Comparison of ENCODE assay signal across 8 cellular contexts in the genomic region with DNA sequence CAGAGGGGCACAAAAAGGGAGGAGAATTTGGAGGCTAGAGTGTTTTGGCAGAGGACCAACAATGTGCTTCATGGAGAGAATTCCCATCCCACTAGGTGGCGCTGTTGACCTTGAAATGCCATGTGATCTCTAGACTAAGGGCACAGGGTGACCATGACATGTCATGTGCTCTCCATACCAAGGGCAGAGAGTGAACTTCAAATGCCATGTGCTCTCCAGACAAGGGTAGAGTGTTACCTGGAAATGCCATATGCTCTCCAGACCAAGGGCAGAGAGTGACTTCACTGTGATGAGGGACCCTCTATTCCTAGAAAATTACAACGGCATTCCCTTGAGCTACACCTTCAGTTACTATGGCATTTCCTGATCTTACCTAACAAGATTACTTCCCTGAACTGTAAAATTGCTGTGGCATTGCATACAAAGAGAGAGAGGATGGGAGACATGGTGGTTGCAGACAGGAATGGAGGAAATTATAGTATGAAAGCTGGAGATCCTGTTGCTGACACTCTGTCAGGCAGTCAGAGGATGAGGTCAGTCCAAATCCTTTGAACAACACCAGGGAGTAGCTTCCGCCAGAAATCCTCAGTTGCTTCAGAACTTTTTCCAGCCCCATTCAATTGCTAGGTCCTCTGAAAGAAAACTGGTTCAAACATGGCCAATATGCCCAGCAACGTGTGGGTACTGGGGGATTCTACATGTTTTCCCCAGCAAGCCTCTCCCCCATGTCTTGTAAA.
A peak's percentile ranks its signal among the peaks of the same experiment; 100 is the strongest.
DNase-seq lines count a peak whose midpoint lies in the region; ATAC-seq and TF ChIP-seq lines count a peak whose summit lies in the region.

No MANE protein-coding gene starts in this region.

- intact Hi-C loops in Panc1 (cut with micrococcal nuclease; ENCODE audit: unreplicated experiment), result loop anchor here (1.0 to 10.0 kb wide), 3 partner anchors 108 to 472 kb away; no protein-coding TSS in a partner anchor

- H3K36me3 ChIP-seq in Panc1 (ENCODE audit: control insufficient read depth, insufficient read depth, low read length), result no peaks in the 10 kb centered on the region
- no peaks in the 10 kb centered on the region for H3K36me3 ChIP-seq in gastroesophageal sphincter

- H3K9me3 Mint-ChIP-seq in activated T-cell treated with anti-CD3 and anti-CD28 coated beads, Interleukin-2, amount 50 U/mL, for 72 hours, result no peaks in the 10 kb centered on the region
- H3K9me3 Mint-ChIP-seq in progenitor cell of endocrine pancreas (ENCODE audit: low read depth), result peaks cover 15% of the 10 kb centered on the region

- CTCF ChIA-PET in Panc1 (lab: Charles Lee), result interaction anchor here (0.6 kb wide), 1 partner anchor 111 kb away, joined by 4 read pairs; no protein-coding TSS in a partner anchor

- TF ChIP-seq CTCF in Panc1 (IDR thresholded peaks at IDR 0.05), result peak; percentile 87
- peak; percentile 39 to 58 (median 50) for TF ChIP-seq CTCF in gastroesophageal sphincter (IDR thresholded peaks at IDR 0.05)
- TF ChIP-seq CTCF in progenitor cell of endocrine pancreas (IDR thresholded peaks at IDR 0.05; ENCODE audit: unreplicated experiment), result peak; percentile 77
- no peak for TF ChIP-seq CTCF in coronary artery (IDR thresholded peaks at IDR 0.05)

- DNase-seq in EH (ENCODE audit: low read depth) (peak; percentile 80), HuH-7.5 (ENCODE audit: low spot score) (peak; percentile 19), Panc1 (ENCODE audit: low read depth, low spot score) (peak; percentile 66), progenitor cell of endocrine pancreas (ENCODE audit: low spot score, unreplicated experiment) (peak; percentile 56), coronary artery (ENCODE audit: low spot score) (no peak)
- DNase-seq in activated T-cell treated with anti-CD3 and anti-CD28 coated beads, Interleukin-2, amount 50 U/mL, for 72 hours, result peak; percentile 79 to 82

- H3K4me3 ChIP-seq in Panc1 (ENCODE audit: low read depth in 2 of 2, low read length in 2 of 2), result no peak overlapping the region
- no peak overlapping the region for H3K4me3 ChIP-seq in gastroesophageal sphincter
- H3K4me3 ChIP-seq in coronary artery, result no peak overlapping the region

- ATAC-seq in GM21529 (IDR thresholded peaks at IDR 0.05; ENCODE audit: unreplicated experiment) (peak; percentile 96), Panc1 (peak; percentile 90), gastroesophageal sphincter (no peak)
- ATAC-seq in activated T-cell treated with anti-CD3 and anti-CD28 coated beads, Interleukin-2, amount 50 U/mL, for 72 hours (replicated peaks in 1 of 2), result peak; percentile 66 to 80

- no peaks in the 10 kb centered on the region for H3K36me3 Mint-ChIP-seq in activated T-cell treated with anti-CD3 and anti-CD28 coated beads, Interleukin-2, amount 50 U/mL, for 72 hours (ENCODE audit: insufficient read depth in 2 of 2)
- H3K36me3 Mint-ChIP-seq in progenitor cell of endocrine pancreas (ENCODE audit: insufficient read depth), result peaks cover 50% of the 10 kb centered on the region

- no TSS peak for BruUV-seq in Panc1 (replicated peaks; lab: Mats Ljungman, UMichigan)

- H3K4me1 Mint-ChIP-seq in activated T-cell treated with anti-CD3 and anti-CD28 coated beads, Interleukin-2, amount 50 U/mL, for 72 hours (ENCODE audit: low read depth), result no peaks in the 10 kb centered on the region
- peaks cover 2% of the 10 kb centered on the region for H3K4me1 Mint-ChIP-seq in progenitor cell of endocrine pancreas (ENCODE audit: low read depth)

- TF ChIP-seq POLR2A in gastroesophageal sphincter (IDR thresholded peaks at IDR 0.05), result no peak

- no peak overlapping the region for H3K4me3 Mint-ChIP-seq in activated T-cell treated with anti-CD3 and anti-CD28 coated beads, Interleukin-2, amount 50 U/mL, for 72 hours
- H3K4me3 Mint-ChIP-seq in progenitor cell of endocrine pancreas (ENCODE audit: low read depth), result no peak overlapping the region

- H3K27ac ChIP-seq in Panc1 (ENCODE audit: low read length), result no peak overlapping the region
- H3K27ac ChIP-seq in gastroesophageal sphincter, result no peak overlapping the region
- H3K27ac ChIP-seq in coronary artery, result no peak overlapping the region

- no peaks in the 10 kb centered on the region for H3K27me3 Mint-ChIP-seq in activated T-cell treated with anti-CD3 and anti-CD28 coated beads, Interleukin-2, amount 50 U/mL, for 72 hours (ENCODE audit: low read depth)
- H3K27me3 Mint-ChIP-seq in progenitor cell of endocrine pancreas, result no peaks in the 10 kb centered on the region

- in situ Hi-C loops in Panc1 (cut with HindIII; ENCODE audit: low pct_unique_long_range_greater_than_20kb, low sequenced_read_pairs), result no loop called here

- no peak overlapping the region for H3K27ac Mint-ChIP-seq in activated T-cell treated with anti-CD3 and anti-CD28 coated beads, Interleukin-2, amount 50 U/mL, for 72 hours
- no peak overlapping the region for H3K27ac Mint-ChIP-seq in progenitor cell of endocrine pancreas

- no peaks in the 10 kb centered on the region for H3K4me1 ChIP-seq in Panc1 (ENCODE audit: control insufficient read depth, insufficient read depth, low read length)
- H3K4me1 ChIP-seq in gastroesophageal sphincter, result no peaks in the 10 kb centered on the region

- H3K9me3 ChIP-seq in Panc1 (ENCODE audit: control insufficient read depth, insufficient read depth, low read depth, low read length) (no peaks in the 10 kb centered on the region), gastroesophageal sphincter (peaks cover 0 to 12% (median 0%) of the 10 kb centered on the region in 3 donors)

- POLR2A ChIA-PET in Panc1 (lab: Charles Lee), result no interaction called here

- H3K27me3 ChIP-seq in Panc1 (ENCODE audit: control insufficient read depth, insufficient read depth, low read length) (no peaks in the 10 kb centered on the region), gastroesophageal sphincter (no peaks in the 10 kb centered on the region)

- TF ChIP-seq EP300 in gastroesophageal sphincter (IDR thresholded peaks at IDR 0.05), result no peak

- 47 to 72% methylated on average over 3 to 4 of the region's 4 CpGs for WGBS in gastroesophageal sphincter (ENCODE audit: low coverage in 1 of 2), 2 donors
